Comparison of ENCODE assay signal across 8 cellular contexts in the genomic region with DNA sequence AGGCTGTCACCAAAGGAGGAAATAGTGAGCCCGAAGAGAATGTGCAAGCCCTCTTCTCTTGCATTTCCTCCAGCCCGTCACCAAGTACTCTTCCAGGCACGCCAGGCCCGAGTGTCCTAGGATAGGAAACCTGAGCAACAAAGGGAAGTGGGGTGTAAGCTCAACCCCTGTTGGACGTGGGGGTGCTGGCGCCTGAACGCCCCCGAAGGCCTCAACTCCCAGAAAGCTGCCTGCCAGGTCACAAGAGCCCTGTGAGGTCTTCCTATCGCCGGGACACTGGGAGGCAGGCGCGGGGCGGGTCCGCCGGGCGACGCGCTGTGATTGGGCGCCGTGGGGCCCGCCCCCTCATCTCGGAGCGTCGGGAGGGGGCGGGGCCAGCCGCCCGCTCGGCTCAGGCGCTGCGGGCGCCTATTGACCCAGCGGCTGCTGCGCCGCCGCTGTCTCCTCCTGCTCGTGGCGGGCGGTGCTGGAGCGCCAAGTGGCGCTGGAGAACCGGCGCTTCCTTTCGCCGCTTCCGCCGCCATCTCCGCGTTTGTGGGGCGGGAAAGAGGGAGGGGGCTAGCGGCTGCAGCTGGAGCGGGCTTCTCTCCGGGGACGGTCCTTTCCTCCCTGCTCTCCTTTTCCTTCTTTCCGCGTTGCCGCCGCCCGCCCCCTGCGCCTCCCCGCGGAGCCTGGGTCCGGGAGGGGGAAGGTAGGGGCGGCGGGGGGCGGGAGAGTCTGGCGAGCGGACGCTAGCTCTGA. TPM values are rescaled to one million over a fixed set of nuclear protein-coding genes. Genes with fewer than 3 reads are reported as not detected.
DNase-seq lines count a peak whose midpoint lies in the region; ATAC-seq and TF ChIP-seq lines count a peak whose summit lies in the region.

No MANE protein-coding gene starts in this region.

- peak overlapping the region; percentile 88 for H3K27ac ChIP-seq in RWPE2 (ENCODE audit: poor library complexity, severe bottlenecking)
- peak overlapping the region; percentile 73 for H3K27ac ChIP-seq in neural cell (ENCODE audit: low read length)
- peak overlapping the region; percentile 90 for H3K27ac ChIP-seq in stomach smooth muscle (ENCODE audit: low read length)

- H3K4me1 ChIP-seq in RWPE2 (ENCODE audit: insufficient read depth, poor library complexity, severe bottlenecking) (peaks cover 25% of the 10 kb centered on the region), stomach smooth muscle (ENCODE audit: control insufficient read depth, insufficient read depth, low read length) (peaks cover 3% of the 10 kb centered on the region)

- H3K9me3 ChIP-seq in RWPE2 (ENCODE audit: severe bottlenecking), result no peaks in the 10 kb centered on the region
- peaks cover 5% of the 10 kb centered on the region for H3K9me3 ChIP-seq in neural cell (ENCODE audit: low read length)
- no peaks in the 10 kb centered on the region for H3K9me3 ChIP-seq in stomach smooth muscle (ENCODE audit: control insufficient read depth in 2 of 2, low read length in 2 of 2)

- H3K4me3 ChIP-seq in RWPE2 (ENCODE audit: severe bottlenecking), result peak overlapping the region; percentile 77
- H3K4me3 ChIP-seq in fibroblast of the aortic adventitia (ENCODE audit: low read depth, low read length), result peak overlapping the region; percentile 75
- H3K4me3 ChIP-seq in neural cell (ENCODE audit: low read length), result peak overlapping the region; percentile 95
- H3K4me3 ChIP-seq in stomach smooth muscle (ENCODE audit: low read length in 2 of 2), result peak overlapping the region; percentile 90 to 98

- H3K27me3 ChIP-seq in RWPE2 (ENCODE audit: insufficient read depth, poor library complexity, severe bottlenecking), result no peaks in the 10 kb centered on the region
- no peaks in the 10 kb centered on the region for H3K27me3 ChIP-seq in neural cell (ENCODE audit: insufficient read depth, low read depth, low read length)
- no peaks in the 10 kb centered on the region for H3K27me3 ChIP-seq in stomach smooth muscle (ENCODE audit: control insufficient read depth in 1 of 2, insufficient read depth in 2 of 2, low read length in 2 of 2)

- H3K9me2 ChIP-seq in neural cell (ENCODE audit: insufficient read depth, low read length), result no peaks in the 10 kb centered on the region

- DNase-seq in ELR (ENCODE audit: low read depth), result peak; percentile 90
- peak; percentile 67 for DNase-seq in GOT3 (lab: John Stamatoyannopoulos, UW)
- DNase-seq in LHCN-M2 (ENCODE audit: low read depth), result peak; percentile 88
- peak; percentile 86 for DNase-seq in RWPE2 (ENCODE audit: low spot score)
- peak; percentile 71 for DNase-seq in activated effector memory CD4-positive, alpha-beta T cell treated with Interleukin-2 at 50 U/mL for 16 hours
- DNase-seq in fibroblast of the aortic adventitia (ENCODE audit: low read depth), result peak; percentile 79

- peak overlapping the region; percentile 13 for H3K4me2 ChIP-seq in neural cell (ENCODE audit: low read length)

- no peak for TF ChIP-seq EP300 in neural cell (conservative IDR thresholded peaks at IDR 0.05; ENCODE audit: poor library complexity, severe bottlenecking)

- H3K9ac ChIP-seq in neural cell (ENCODE audit: low read length), result peak overlapping the region; percentile 61
- peak overlapping the region; percentile 84 to 87 for H3K9ac ChIP-seq in stomach smooth muscle (ENCODE audit: low read length in 2 of 2)

- H3K36me3 ChIP-seq in RWPE2 (ENCODE audit: low read depth) (no peaks in the 10 kb centered on the region), neural cell (ENCODE audit: insufficient read depth, low read length) (no peaks in the 10 kb centered on the region), stomach smooth muscle (ENCODE audit: control insufficient read depth in 2 of 2, insufficient read depth in 2 of 2, low read length in 2 of 2) (no peaks in the 10 kb centered on the region)

- TF ChIP-seq CTCF in RWPE2 (IDR thresholded peaks at IDR 0.05; ENCODE audit: poor library complexity, severe bottlenecking) (peak; percentile 16), fibroblast of the aortic adventitia (IDR thresholded peaks at IDR 0.05; ENCODE audit: insufficient read depth, low read length) (peak; percentile 8), neural cell (IDR thresholded peaks at IDR 0.05; ENCODE audit: poor library complexity, severe bottlenecking) (peak; percentile 65)

- no peaks in the 10 kb centered on the region for H3F3A ChIP-seq in neural cell (ENCODE audit: insufficient read depth, low read length, poor library complexity, severe bottlenecking)

- peak; percentile 77 for TF ChIP-seq RAD21 in neural cell (conservative IDR thresholded peaks at IDR 0.05)

- peak overlapping the region; percentile 82 for H2AFZ ChIP-seq in neural cell (ENCODE audit: low read depth, low read length)

- H3K79me2 ChIP-seq in neural cell (replicated peaks; ENCODE audit: insufficient read depth, low read length), result peaks cover 29% of the 10 kb centered on the region

- no peaks in the 10 kb centered on the region for H4K20me1 ChIP-seq in neural cell (ENCODE audit: insufficient read depth)

- ATAC-seq in RWPE2 (ENCODE audit: low read depth), result peak; percentile 78

TF ChIP-seq in neural cell, 6 proteins besides CTCF, POLR2A, EP300 and RAD21:
- TF ChIP-seq POLR2AphosphoS5 (IDR thresholded peaks at IDR 0.05) (peak; percentile 57), TAF1 (IDR thresholded peaks at IDR 0.05; ENCODE audit: low read depth) (peak; percentile 31), EZH2 (IDR thresholded peaks at IDR 0.05; ENCODE audit: borderline replicate concordance, insufficient read depth, low read length, poor library complexity, severe bottlenecking) (no peak), MXI1 (conservative IDR thresholded peaks at IDR 0.05; ENCODE audit: poor library complexity, severe bottlenecking) (peak; percentile 61), SMC3 (conservative IDR thresholded peaks at IDR 0.05; ENCODE audit: poor library complexity) (peak; percentile 71)
- TF ChIP-seq, protein P1, sequence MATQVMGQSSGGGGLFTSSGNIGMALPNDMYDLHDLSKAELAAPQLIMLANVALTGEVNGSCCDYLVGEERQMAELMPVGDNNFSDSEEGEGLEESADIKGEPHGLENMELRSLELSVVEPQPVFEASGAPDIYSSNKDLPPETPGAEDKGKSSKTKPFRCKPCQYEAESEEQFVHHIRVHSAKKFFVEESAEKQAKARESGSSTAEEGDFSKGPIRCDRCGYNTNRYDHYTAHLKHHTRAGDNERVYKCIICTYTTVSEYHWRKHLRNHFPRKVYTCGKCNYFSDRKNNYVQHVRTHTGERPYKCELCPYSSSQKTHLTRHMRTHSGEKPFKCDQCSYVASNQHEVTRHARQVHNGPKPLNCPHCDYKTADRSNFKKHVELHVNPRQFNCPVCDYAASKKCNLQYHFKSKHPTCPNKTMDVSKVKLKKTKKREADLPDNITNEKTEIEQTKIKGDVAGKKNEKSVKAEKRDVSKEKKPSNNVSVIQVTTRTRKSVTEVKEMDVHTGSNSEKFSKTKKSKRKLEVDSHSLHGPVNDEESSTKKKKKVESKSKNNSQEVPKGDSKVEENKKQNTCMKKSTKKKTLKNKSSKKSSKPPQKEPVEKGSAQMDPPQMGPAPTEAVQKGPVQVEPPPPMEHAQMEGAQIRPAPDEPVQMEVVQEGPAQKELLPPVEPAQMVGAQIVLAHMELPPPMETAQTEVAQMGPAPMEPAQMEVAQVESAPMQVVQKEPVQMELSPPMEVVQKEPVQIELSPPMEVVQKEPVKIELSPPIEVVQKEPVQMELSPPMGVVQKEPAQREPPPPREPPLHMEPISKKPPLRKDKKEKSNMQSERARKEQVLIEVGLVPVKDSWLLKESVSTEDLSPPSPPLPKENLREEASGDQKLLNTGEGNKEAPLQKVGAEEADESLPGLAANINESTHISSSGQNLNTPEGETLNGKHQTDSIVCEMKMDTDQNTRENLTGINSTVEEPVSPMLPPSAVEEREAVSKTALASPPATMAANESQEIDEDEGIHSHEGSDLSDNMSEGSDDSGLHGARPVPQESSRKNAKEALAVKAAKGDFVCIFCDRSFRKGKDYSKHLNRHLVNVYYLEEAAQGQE (IDR thresholded peaks at IDR 0.05; ENCODE audit: borderline replicate concordance), result no peak

RNA-seq across cellular contexts. Expression of a gene that starts 0.6 kb away (rescaled TPM):
- total RNA-seq in LHCN-M2 (2014; rRNA removed) (126 and 129 TPM in 2 replicates), fibroblast of the aortic adventitia (ENCODE audit: low replicate concordance) (62.3 and 63.9 TPM in 2 replicates)
- polyA plus RNA-seq in LHCN-M2 (2012), result 24.7 TPM
- polyA plus RNA-seq in neural cell, result 4.4 and 5.7 TPM in 2 replicates
- 16.1 and 16.3 TPM in 2 replicates for polyA minus RNA-seq in neural cell

Comparison
In these comparisons a context has a peak if more than half of its experiments do, and no peak if none do; other contexts are left out.
1. Peak in every context shown above with its lines: DNase-seq, ATAC-seq, H3K4me3 ChIP-seq and H3K27ac ChIP-seq.
2. CTCF ChIP-seq: peak in every context shown above with its lines; median percentile 65 in neural cell; 16 in RWPE2; 8 in fibroblast of the aortic adventitia.